Comparison of ENCODE assay signal across 19 cellular contexts in genomic region chr6:17808609-17809008, GRCh38.
"Had no signal": no experiment of that assay in that cellular context is flagged by ENCODE, and none has a peak within 500 bp of the region (broad histone marks: within the 10 kb centered on the region; RNA-seq: fewer than 3 reads in every experiment).

No MANE protein-coding gene starts in this region.

- ATAC-seq: gastrocnemius medialis; heart right ventricle; left ventricle myocardium superior; psoas muscle; right lobe of liver; stimulated activated effector memory CD8-positive, alpha-beta T cell treated with anti-CD3 and anti-CD28 coated beads, Interleukin-12 subunit alpha, Interleukin-12 subunit beta, amount 100 ng/mL, for 72 hours had no signal

- H3K4me1 ChIP-seq: esophagus muscularis mucosa, gastrocnemius medialis, psoas muscle, right lobe of liver, tibial artery, vagina had no signal

- H3K27me3 ChIP-seq: esophagus muscularis mucosa, gastrocnemius medialis, heart right ventricle, right lobe of liver, tibial artery, upper lobe of left lung, vagina had no signal

- H3K27ac ChIP-seq: epithelial cell of prostate, esophagus muscularis mucosa, gastrocnemius medialis, heart right ventricle, psoas muscle, right lobe of liver, tibial artery, upper lobe of left lung, vagina had no signal

- H3K9me3 ChIP-seq: esophagus muscularis mucosa, gastrocnemius medialis, heart right ventricle, psoas muscle, right lobe of liver, tibial artery, upper lobe of left lung, vagina had no signal

- DNase-seq: cortex of kidney; effector memory CD4-positive, alpha-beta T cell; gastrocnemius medialis; heart right ventricle; islet precursor cell; left ventricle myocardium superior; mesendoderm; naive B cell; psoas muscle; retina; right lobe of liver; stimulated activated CD4-positive, alpha-beta T cell treated with anti-CD3 and anti-CD28 coated beads, Interleukin-4, amount 100 ng/mL, for 1 hour; stimulated activated CD8-positive, alpha-beta memory T cell treated with anti-CD3 and anti-CD28 coated beads, Interleukin-4, amount 100 ng/mL, for 48 hours; tibial artery; upper lobe of left lung had no signal

- H3K4me3 ChIP-seq: esophagus muscularis mucosa, gastrocnemius medialis, heart right ventricle, psoas muscle, right lobe of liver, tibial artery, upper lobe of left lung, vagina had no signal
